Comparison of ENCODE assay signal across 1 cellular context in the genomic region with DNA sequence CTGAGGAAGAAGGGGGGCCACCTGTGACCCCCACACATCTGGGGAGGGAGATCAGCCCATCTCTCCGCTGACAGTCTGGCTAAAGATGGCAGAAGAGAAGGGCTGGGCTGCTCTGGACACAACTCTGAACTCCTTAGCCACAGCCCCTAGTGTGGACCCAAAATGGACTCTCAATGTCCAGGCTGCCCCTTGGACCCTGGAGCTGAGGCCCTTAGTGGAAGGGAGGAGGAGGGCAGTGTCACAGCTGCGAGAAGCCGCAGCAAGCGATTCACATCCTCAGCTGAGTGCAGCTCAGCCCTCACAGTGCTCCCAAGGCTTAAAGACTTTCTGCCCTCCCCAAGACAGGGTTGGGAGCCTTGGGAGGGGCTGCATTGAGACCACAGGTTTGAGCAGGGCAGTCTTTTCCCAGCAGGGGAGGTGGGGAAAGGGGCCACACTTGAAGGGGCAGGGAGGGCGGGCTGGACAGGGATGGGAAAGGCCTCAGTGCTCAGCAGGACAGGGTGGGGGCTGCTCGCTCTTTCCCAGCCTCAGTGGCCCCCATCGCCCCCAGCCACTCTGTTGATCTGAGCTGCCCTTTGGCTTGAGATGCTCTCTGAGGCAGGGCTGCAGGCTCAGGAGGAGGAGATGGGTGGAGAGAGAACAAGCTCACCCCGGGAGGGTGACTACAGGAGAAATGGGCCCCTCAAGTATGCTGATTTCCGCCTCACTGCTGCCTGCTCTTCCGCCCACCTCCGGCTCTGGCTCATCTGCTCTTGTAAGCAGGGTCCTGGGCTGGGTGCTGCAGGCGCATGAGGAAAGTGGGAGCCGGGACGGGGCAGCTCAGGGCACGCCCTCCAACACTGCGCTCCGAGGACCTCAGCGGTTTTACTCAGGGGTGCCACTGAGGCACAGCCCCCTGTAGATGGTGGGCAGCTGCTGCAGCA.
TF ChIP-seq lines count a peak whose summit lies in the region.

No MANE protein-coding gene starts in this region.

TF ChIP-seq in GM23338, 12 proteins besides CTCF, POLR2A, EP300 and RAD21 (continued from another document):
- TF ChIP-seq, protein P1, sequence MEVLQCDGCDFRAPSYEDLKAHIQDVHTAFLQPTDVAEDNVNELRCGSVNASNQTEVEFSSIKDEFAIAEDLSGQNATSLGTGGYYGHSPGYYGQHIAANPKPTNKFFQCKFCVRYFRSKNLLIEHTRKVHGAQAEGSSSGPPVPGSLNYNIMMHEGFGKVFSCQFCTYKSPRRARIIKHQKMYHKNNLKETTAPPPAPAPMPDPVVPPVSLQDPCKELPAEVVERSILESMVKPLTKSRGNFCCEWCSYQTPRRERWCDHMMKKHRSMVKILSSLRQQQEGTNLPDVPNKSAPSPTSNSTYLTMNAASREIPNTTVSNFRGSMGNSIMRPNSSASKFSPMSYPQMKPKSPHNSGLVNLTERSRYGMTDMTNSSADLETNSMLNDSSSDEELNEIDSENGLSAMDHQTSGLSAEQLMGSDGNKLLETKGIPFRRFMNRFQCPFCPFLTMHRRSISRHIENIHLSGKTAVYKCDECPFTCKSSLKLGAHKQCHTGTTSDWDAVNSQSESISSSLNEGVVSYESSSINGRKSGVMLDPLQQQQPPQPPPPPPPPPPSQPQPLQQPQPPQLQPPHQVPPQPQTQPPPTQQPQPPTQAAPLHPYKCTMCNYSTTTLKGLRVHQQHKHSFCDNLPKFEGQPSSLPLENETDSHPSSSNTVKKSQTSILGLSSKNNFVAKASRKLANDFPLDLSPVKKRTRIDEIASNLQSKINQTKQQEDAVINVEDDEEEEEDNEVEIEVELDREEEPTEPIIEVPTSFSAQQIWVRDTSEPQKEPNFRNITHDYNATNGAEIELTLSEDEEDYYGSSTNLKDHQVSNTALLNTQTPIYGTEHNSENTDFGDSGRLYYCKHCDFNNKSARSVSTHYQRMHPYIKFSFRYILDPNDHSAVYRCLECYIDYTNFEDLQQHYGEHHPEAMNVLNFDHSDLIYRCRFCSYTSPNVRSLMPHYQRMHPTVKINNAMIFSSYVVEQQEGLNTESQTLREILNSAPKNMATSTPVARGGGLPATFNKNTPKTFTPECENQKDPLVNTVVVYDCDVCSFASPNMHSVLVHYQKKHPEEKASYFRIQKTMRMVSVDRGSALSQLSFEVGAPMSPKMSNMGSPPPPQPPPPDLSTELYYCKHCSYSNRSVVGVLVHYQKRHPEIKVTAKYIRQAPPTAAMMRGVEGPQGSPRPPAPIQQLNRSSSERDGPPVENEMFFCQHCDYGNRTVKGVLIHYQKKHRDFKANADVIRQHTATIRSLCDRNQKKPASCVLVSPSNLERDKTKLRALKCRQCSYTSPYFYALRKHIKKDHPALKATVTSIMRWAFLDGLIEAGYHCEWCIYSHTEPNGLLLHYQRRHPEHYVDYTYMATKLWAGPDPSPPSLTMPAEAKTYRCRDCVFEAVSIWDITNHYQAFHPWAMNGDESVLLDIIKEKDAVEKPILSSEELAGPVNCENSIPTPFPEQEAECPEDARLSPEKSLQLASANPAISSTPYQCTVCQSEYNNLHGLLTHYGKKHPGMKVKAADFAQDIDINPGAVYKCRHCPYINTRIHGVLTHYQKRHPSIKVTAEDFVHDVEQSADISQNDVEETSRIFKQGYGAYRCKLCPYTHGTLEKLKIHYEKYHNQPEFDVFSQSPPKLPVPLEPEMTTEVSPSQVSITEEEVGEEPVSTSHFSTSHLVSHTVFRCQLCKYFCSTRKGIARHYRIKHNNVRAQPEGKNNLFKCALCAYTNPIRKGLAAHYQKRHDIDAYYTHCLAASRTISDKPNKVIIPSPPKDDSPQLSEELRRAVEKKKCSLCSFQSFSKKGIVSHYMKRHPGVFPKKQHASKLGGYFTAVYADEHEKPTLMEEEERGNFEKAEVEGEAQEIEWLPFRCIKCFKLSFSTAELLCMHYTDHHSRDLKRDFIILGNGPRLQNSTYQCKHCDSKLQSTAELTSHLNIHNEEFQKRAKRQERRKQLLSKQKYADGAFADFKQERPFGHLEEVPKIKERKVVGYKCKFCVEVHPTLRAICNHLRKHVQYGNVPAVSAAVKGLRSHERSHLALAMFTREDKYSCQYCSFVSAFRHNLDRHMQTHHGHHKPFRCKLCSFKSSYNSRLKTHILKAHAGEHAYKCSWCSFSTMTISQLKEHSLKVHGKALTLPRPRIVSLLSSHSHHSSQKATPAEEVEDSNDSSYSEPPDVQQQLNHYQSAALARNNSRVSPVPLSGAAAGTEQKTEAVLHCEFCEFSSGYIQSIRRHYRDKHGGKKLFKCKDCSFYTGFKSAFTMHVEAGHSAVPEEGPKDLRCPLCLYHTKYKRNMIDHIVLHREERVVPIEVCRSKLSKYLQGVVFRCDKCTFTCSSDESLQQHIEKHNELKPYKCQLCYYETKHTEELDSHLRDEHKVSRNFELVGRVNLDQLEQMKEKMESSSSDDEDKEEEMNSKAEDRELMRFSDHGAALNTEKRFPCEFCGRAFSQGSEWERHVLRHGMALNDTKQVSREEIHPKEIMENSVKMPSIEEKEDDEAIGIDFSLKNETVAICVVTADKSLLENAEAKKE (CRISPR knock-in tag; IDR thresholded peaks at IDR 0.05), result no peak
- TF ChIP-seq, protein P2, sequence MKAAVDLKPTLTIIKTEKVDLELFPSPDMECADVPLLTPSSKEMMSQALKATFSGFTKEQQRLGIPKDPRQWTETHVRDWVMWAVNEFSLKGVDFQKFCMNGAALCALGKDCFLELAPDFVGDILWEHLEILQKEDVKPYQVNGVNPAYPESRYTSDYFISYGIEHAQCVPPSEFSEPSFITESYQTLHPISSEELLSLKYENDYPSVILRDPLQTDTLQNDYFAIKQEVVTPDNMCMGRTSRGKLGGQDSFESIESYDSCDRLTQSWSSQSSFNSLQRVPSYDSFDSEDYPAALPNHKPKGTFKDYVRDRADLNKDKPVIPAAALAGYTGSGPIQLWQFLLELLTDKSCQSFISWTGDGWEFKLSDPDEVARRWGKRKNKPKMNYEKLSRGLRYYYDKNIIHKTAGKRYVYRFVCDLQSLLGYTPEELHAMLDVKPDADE (IDR thresholded peaks at IDR 0.05), result no peak
- TF ChIP-seq ZNF331 (CRISPR knock-in tag; IDR thresholded peaks at IDR 0.05; ENCODE audit: low read depth) (no peak), REST (IDR thresholded peaks at IDR 0.05; ENCODE audit: unreplicated experiment) (no peak), EZH2phosphoT487 (IDR thresholded peaks at IDR 0.05; ENCODE audit: unreplicated experiment) (no peak)
TF ChIP-seq in GM23338: peak in this region for 0.
